Comparison of ENCODE assay signal across 9 cellular contexts in the genomic region with DNA sequence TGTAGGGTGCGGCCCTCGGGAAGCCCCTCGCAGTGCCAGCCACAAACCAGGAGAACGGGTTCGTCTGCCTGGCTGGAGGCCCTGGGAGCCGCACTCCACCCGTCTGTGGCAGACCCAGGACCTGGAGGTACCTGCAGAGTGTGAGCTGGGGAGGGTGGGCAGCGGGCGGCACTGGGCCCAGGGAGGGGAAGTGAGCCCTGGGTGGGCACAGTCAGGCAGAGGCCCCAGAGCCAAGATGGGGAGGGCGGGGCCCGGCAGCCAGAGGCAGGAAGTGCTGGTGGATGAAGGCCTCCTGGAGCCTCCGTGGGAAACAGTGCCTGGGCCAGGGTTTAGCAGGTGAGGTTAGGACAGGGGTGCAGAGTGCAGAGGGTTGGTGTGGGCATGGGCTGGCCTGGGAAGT. TPM values are rescaled to one million over a fixed set of nuclear protein-coding genes. Genes with fewer than 3 reads are reported as not detected.
A peak's percentile ranks its signal among the peaks of the same experiment; 100 is the strongest.
DNase-seq lines count a peak whose midpoint lies in the region; ATAC-seq and TF ChIP-seq lines count a peak whose summit lies in the region.
"Had no signal": no experiment of that assay in that cellular context is flagged by ENCODE, and none has a peak within 500 bp of the region (broad histone marks: within the 10 kb centered on the region; RNA-seq: fewer than 3 reads in every experiment).

No MANE protein-coding gene starts in this region.

- no peaks in the 10 kb centered on the region for H3K27me3 Mint-ChIP-seq in CD4-positive, alpha-beta T cell
- no peaks in the 10 kb centered on the region for H3K27me3 Mint-ChIP-seq in activated T-helper 17 cell treated with anti-CD3 and anti-CD28 coated beads, Interleukin-2, amount 50 U/mL, for 72 hours

- H3K27me3 ChIP-seq in CD4-positive, alpha-beta T cell (ENCODE audit: control insufficient read depth, insufficient read depth, low read length), result no peaks in the 10 kb centered on the region
- H3K27me3 ChIP-seq in mucosa of stomach (ENCODE audit: control insufficient read depth, insufficient read depth, low read length), result peaks cover 8% of the 10 kb centered on the region

- CTCF ChIA-PET in CD4-positive, alpha-beta T cell (lab: Charles Lee), result interaction anchor here (1.2 kb wide), 1 partner anchor 107 kb away, joined by 4 read pairs; no protein-coding TSS in a partner anchor
- CTCF ChIA-PET in HEK293 (lab: Yijun Ruan, JAX), result interaction anchor here (0.6 to 2.2 kb wide), 5 partner anchors 14 to 369 kb away, joined by 3 to 31 read pairs (median 4); no protein-coding TSS in a partner anchor
- CTCF ChIA-PET in GM10248 (lab: Yijun Ruan, JAX), result interaction anchor here (0.7 to 2.6 kb wide), 11 partner anchors 25 to 1007 kb away, joined by 3 to 18 read pairs (median 3); a partner anchor contains a TSS

- H3K9me3 ChIP-seq in CD4-positive, alpha-beta T cell (ENCODE audit: control insufficient read depth, low read length), result no peaks in the 10 kb centered on the region
- no peaks in the 10 kb centered on the region for H3K9me3 ChIP-seq in HEK293 (ENCODE audit: control insufficient read depth, insufficient read depth, low read depth, low read length)
- H3K9me3 ChIP-seq in mucosa of stomach (ENCODE audit: control insufficient read depth, low read length), result no peaks in the 10 kb centered on the region

- H3K4me3 ChIP-seq in HEK293 (ENCODE audit: low read depth, low read length), result no peak overlapping the region
- no peak overlapping the region for H3K4me3 ChIP-seq in mucosa of stomach (ENCODE audit: low read length)

- H3K36me3 Mint-ChIP-seq in CD4-positive, alpha-beta T cell (ENCODE audit: low read depth), result peaks cover 6% of the 10 kb centered on the region
- peaks cover 5% of the 10 kb centered on the region for H3K36me3 Mint-ChIP-seq in activated T-helper 17 cell treated with anti-CD3 and anti-CD28 coated beads, Interleukin-2, amount 50 U/mL, for 72 hours (ENCODE audit: low read depth)

- ATAC-seq in CD4-positive, alpha-beta T cell (ENCODE audit: poor library complexity), result no peak
- no peak for ATAC-seq in activated T-helper 17 cell treated with anti-CD3 and anti-CD28 coated beads, Interleukin-2, amount 50 U/mL, for 72 hours (replicated peaks)
- ATAC-seq in GM19452 (IDR thresholded peaks at IDR 0.05; ENCODE audit: unreplicated experiment) (no peak), GM18873 (IDR thresholded peaks at IDR 0.05; ENCODE audit: low FRiP score, unreplicated experiment) (no peak), HG03354 (IDR thresholded peaks at IDR 0.05; ENCODE audit: poor library complexity, severe bottlenecking, unreplicated experiment) (no peak)

- peak overlapping the region; percentile 65 for H3K9ac ChIP-seq in mucosa of stomach (ENCODE audit: low read length)

- H3K27ac ChIP-seq in CD4-positive, alpha-beta T cell (ENCODE audit: low read depth, low read length), result peak overlapping the region; percentile 56
- no peak overlapping the region for H3K27ac ChIP-seq in HEK293 (ENCODE audit: extremely low read depth, low read depth, low read length)

- DNase-seq in CD4-positive, alpha-beta T cell, result peak in 5 of 10 experiments; percentile 17 to 47 (median 27)
- DNase-seq in GM10248 (ENCODE audit: extremely low spot score), result no peak

- H3K27ac Mint-ChIP-seq in CD4-positive, alpha-beta T cell, result peak overlapping the region; percentile 92
- peak overlapping the region; percentile 93 for H3K27ac Mint-ChIP-seq in activated T-helper 17 cell treated with anti-CD3 and anti-CD28 coated beads, Interleukin-2, amount 50 U/mL, for 72 hours

- no peaks in the 10 kb centered on the region for H3K4me1 ChIP-seq in HEK293 (ENCODE audit: control insufficient read depth, insufficient read depth, low read length)
- H3K4me1 ChIP-seq in mucosa of stomach (ENCODE audit: control insufficient read depth, insufficient read depth, low read length), result peaks cover 43% of the 10 kb centered on the region

- TF ChIP-seq CTCF in CD4-positive, alpha-beta T cell (IDR thresholded peaks at IDR 0.05), result no peak
- no peak for TF ChIP-seq CTCF in HEK293 (tag by site-specific recombination; IDR thresholded peaks at IDR 0.05)
- TF ChIP-seq CTCF in GM10248 (IDR thresholded peaks at IDR 0.05; ENCODE audit: control extremely low read depth, extremely low read depth, low read depth, missing control alignments), result no peak

- H3K36me3 ChIP-seq in HEK293 (ENCODE audit: control insufficient read depth in 2 of 2, insufficient read depth in 1 of 2, low read length in 2 of 2) (no peaks in the 10 kb centered on the region), mucosa of stomach (ENCODE audit: control insufficient read depth, insufficient read depth, low read length) (no peaks in the 10 kb centered on the region)

- peak overlapping the region; percentile 89 for H3K4me3 Mint-ChIP-seq in CD4-positive, alpha-beta T cell
- H3K4me3 Mint-ChIP-seq in activated T-helper 17 cell treated with anti-CD3 and anti-CD28 coated beads, Interleukin-2, amount 50 U/mL, for 72 hours, result peak overlapping the region; percentile 92

- H3K9me3 Mint-ChIP-seq in CD4-positive, alpha-beta T cell, result no peaks in the 10 kb centered on the region
- no peaks in the 10 kb centered on the region for H3K9me3 Mint-ChIP-seq in activated T-helper 17 cell treated with anti-CD3 and anti-CD28 coated beads, Interleukin-2, amount 50 U/mL, for 72 hours

- intact Hi-C loops in CD4-positive, alpha-beta T cell (cut with DNase I, micrococcal nuclease), result loop anchor here in 1 of 2 experiments (10.0 kb wide), 1 partner anchor 1008 kb away; no protein-coding TSS in a partner anchor

- POLR2A ChIA-PET in CD4-positive, alpha-beta T cell (lab: Charles Lee), result interaction anchor here (0.8 to 4.5 kb wide), 11 partner anchors 8 to 169 kb away, joined by 3 to 54 read pairs (median 6); a partner anchor contains a TSS
- POLR2A ChIA-PET in HEK293 (lab: Yijun Ruan, JAX) (no interaction called here), GM10248 (lab: Yijun Ruan, JAX) (interaction anchor here (1.2 kb wide), 1 partner anchor 131 kb away, joined by 6 read pairs; no protein-coding TSS in a partner anchor)

- peaks cover 32% of the 10 kb centered on the region for H3K4me1 Mint-ChIP-seq in CD4-positive, alpha-beta T cell (ENCODE audit: low read depth)
- peaks cover 22% of the 10 kb centered on the region for H3K4me1 Mint-ChIP-seq in activated T-helper 17 cell treated with anti-CD3 and anti-CD28 coated beads, Interleukin-2, amount 50 U/mL, for 72 hours

TF ChIP-seq in HEK293, 187 proteins besides CTCF, POLR2A, EP300 and RAD21:
- TF ChIP-seq, protein P1, sequence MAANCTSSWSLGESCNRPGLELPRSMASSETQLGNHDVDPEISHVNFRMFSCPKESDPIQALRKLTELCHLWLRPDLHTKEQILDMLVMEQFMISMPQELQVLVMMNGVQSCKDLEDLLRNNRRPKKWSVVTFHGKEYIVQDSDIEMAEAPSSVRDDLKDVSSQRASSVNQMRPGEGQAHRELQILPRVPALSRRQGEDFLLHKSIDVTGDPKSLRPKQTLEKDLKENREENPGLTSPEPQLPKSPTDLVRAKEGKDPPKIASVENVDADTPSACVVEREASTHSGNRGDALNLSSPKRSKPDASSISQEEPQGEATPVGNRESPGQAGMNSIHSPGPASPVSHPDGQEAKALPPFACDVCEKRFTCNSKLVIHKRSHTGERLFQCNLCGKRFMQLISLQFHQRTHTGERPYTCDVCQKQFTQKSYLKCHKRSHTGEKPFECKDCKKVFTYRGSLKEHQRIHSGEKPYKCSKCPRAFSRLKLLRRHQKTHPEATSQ (tag by site-specific recombination; IDR thresholded peaks at IDR 0.05), result no peak
- TF ChIP-seq WT1 (tag by site-specific recombination; IDR thresholded peaks at IDR 0.05) (no peak), GLIS1 (tag by site-specific recombination; IDR thresholded peaks at IDR 0.05) (peak; percentile 32), ZNF707 (tag by site-specific recombination; IDR thresholded peaks at IDR 0.05) (no peak), SCRT1 (tag by site-specific recombination; IDR thresholded peaks at IDR 0.05; ENCODE audit: borderline replicate concordance) (no peak), ZNF10 (tag by site-specific recombination; IDR thresholded peaks at IDR 0.05) (peak; percentile 82; the same call in 1 of the 2 replicates), ZNF138 (tag by site-specific recombination; IDR thresholded peaks at IDR 0.05; ENCODE audit: borderline replicate concordance) (no peak), ZNF214 (tag by site-specific recombination; IDR thresholded peaks at IDR 0.05; ENCODE audit: borderline replicate concordance) (no peak), ZXDB (tag by site-specific recombination; IDR thresholded peaks at IDR 0.05) (no peak), ZNF501 (tag by site-specific recombination; IDR thresholded peaks at IDR 0.05) (no peak)
- TF ChIP-seq, protein P2, sequence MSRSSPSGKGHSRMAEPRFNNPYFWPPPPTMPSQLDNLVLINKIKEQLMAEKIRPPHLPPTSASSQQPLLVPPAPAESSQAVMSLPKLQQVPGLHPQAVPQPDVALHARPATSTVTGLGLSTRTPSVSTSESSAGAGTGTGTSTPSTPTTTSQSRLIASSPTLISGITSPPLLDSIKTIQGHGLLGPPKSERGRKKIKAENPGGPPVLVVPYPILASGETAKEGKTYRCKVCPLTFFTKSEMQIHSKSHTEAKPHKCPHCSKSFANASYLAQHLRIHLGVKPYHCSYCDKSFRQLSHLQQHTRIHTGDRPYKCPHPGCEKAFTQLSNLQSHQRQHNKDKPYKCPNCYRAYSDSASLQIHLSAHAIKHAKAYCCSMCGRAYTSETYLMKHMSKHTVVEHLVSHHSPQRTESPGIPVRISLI (tag by site-specific recombination; IDR thresholded peaks at IDR 0.05), result no peak
- TF ChIP-seq, protein P3, sequence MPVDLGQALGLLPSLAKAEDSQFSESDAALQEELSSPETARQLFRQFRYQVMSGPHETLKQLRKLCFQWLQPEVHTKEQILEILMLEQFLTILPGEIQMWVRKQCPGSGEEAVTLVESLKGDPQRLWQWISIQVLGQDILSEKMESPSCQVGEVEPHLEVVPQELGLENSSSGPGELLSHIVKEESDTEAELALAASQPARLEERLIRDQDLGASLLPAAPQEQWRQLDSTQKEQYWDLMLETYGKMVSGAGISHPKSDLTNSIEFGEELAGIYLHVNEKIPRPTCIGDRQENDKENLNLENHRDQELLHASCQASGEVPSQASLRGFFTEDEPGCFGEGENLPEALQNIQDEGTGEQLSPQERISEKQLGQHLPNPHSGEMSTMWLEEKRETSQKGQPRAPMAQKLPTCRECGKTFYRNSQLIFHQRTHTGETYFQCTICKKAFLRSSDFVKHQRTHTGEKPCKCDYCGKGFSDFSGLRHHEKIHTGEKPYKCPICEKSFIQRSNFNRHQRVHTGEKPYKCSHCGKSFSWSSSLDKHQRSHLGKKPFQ (tag by site-specific recombination; IDR thresholded peaks at IDR 0.05), result no peak

RNA-seq across cellular contexts. Expression of a gene that starts 4.0 kb away (rescaled TPM):
- total RNA-seq in CD4-positive, alpha-beta T cell, result 10 to 100 TPM; 12.0 to 12.5 TPM
- 10 to 100 TPM; 10.0 to 13.1 TPM for total RNA-seq in activated T-helper 17 cell treated with anti-CD3 and anti-CD28 coated beads, Interleukin-2, amount 50 U/mL, for 72 hours

RNA-seq across cellular contexts. Expression of a gene that starts 24.8 kb away (rescaled TPM):
- total RNA-seq in CD4-positive, alpha-beta T cell, result 10 to 100 TPM; 57.9 to 60.7 TPM
- 100 to 1,000 TPM; 120 to 180 TPM for total RNA-seq in activated T-helper 17 cell treated with anti-CD3 and anti-CD28 coated beads, Interleukin-2, amount 50 U/mL, for 72 hours

RNA-seq across cellular contexts. Expression of a gene that starts 25.0 kb away (rescaled TPM):
- 1 to 10 TPM; 5.3 to 6.5 TPM for total RNA-seq in CD4-positive, alpha-beta T cell
- total RNA-seq in activated T-helper 17 cell treated with anti-CD3 and anti-CD28 coated beads, Interleukin-2, amount 50 U/mL, for 72 hours, result 1 to 10 TPM; 4.4 to 5.3 TPM

RNA-seq across cellular contexts. Expression of a gene that starts 59.7 kb away (rescaled TPM):
- total RNA-seq in CD4-positive, alpha-beta T cell, result 10 to 100 TPM; 47.6 to 48.1 TPM
- total RNA-seq in activated T-helper 17 cell treated with anti-CD3 and anti-CD28 coated beads, Interleukin-2, amount 50 U/mL, for 72 hours, result 10 to 100 TPM in 1 of 2 donors, 1 to 10 TPM in 1; 3.4 to 28.1 TPM
- total RNA-seq: SK-MEL-5 had no signal
